In the genomic region with DNA sequence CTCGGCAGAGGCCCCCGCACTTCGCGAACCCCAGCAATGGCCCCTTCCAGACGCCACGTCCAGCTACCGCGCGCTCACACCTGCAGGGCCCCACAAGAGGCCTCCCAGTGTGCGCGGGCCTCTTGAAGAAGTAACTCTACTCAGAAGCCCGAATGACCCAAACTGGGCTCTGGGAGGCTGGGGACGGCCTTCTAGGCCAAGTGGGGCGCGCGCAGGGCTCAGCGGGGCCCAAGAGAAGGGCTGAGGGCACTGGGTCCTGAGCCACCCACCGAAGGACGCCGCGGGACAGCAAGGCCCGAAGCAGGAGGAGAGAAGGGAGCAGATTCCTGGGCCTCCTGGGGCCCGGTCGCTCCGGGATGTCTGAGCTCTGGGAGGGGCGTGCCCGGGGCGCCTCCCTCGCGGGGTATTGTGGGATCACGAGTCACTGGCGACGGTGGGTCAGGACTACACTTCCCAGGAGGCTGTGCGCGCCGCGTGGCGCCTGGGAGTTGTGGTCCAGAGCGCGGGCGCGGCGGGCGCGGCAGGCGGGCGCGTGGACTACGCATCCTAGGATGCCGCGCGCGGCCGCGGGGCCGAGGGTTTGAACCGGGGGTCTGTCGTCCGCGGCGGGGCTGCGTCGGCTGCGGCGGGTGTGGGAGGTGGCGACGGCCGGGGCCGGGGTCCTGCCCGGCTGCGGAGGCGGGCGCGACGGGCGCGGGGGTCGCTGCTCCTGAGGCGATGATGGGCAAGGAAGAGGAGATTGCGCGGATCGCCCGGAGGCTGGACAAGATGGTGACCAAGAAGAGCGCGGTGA, we compare ENCODE assay signal across 8 cellular contexts. TPM values are rescaled to one million over a fixed set of nuclear protein-coding genes. Genes with fewer than 3 reads are reported as not detected.
DNase-seq lines count a peak whose midpoint lies in the region; ATAC-seq and TF ChIP-seq lines count a peak whose summit lies in the region.

A gene (plus strand): TSS at position 603 of the 793 bp plus-strand sequence. CDS start 115 bp downstream, at position 718.

- H3K9me3 Mint-ChIP-seq in activated naive CD4-positive, alpha-beta T cell treated with anti-CD3 and anti-CD28 coated beads for 36 hours: no peaks in the 10 kb centered on the region

- H3K4me1 ChIP-seq in HEK293 (ENCODE audit: control insufficient read depth, insufficient read depth, low read length) (no peaks in the 10 kb centered on the region), gastroesophageal sphincter (peaks cover 0 to 48% (median 21%) of the 10 kb centered on the region in 3 donors)

- peaks cover 47% of the 10 kb centered on the region for H3K4me1 Mint-ChIP-seq in activated naive CD4-positive, alpha-beta T cell treated with anti-CD3 and anti-CD28 coated beads for 36 hours (ENCODE audit: low read depth)

- no peaks in the 10 kb centered on the region for H3K27me3 Mint-ChIP-seq in activated naive CD4-positive, alpha-beta T cell treated with anti-CD3 and anti-CD28 coated beads for 36 hours (ENCODE audit: low read depth)

- peak within 1 kb of the TSS; percentile 54 for H3K27ac Mint-ChIP-seq in activated naive CD4-positive, alpha-beta T cell treated with anti-CD3 and anti-CD28 coated beads for 36 hours

- H3K4me3 Mint-ChIP-seq in activated naive CD4-positive, alpha-beta T cell treated with anti-CD3 and anti-CD28 coated beads for 36 hours: peak within 1 kb of the TSS; percentile 89

- H3K36me3 ChIP-seq in HEK293 (ENCODE audit: control insufficient read depth in 2 of 2, insufficient read depth in 1 of 2, low read length in 2 of 2): no peaks in the 10 kb centered on the region
- H3K36me3 ChIP-seq in gastroesophageal sphincter: peaks cover 0 to 4% of the 10 kb centered on the region in 2 donors

- no peak for TF ChIP-seq EP300 in gastroesophageal sphincter (IDR thresholded peaks at IDR 0.05)

- CTCF ChIA-PET in HEK293 (lab: Yijun Ruan, JAX): interaction anchor here (0.6 to 1.5 kb wide), 7 partner anchors 8 to 299 kb away, joined by 3 to 5 read pairs (median 4); a partner anchor contains a TSS
- CTCF ChIA-PET in activated naive CD4-positive, alpha-beta T cell treated with anti-CD3 and anti-CD28 coated beads for 36 hours (lab: Charles Lee): interaction anchor here (0.9 to 1.4 kb wide), 5 partner anchors 9 to 82 kb away, joined by 3 to 5 read pairs (median 3); a partner anchor contains a TSS

- TF ChIP-seq POLR2A in gastroesophageal sphincter (IDR thresholded peaks at IDR 0.05): peak; percentile 74 to 84

- H3K9me3 ChIP-seq in HEK293 (ENCODE audit: control insufficient read depth, insufficient read depth, low read depth, low read length) (no peaks in the 10 kb centered on the region), gastroesophageal sphincter (no peaks in the 10 kb centered on the region)

- H3K27me3 ChIP-seq in gastroesophageal sphincter: peaks cover 6% of the 10 kb centered on the region

- H3K4me3 ChIP-seq in HEK293 (ENCODE audit: low read depth, low read length) (peak within 1 kb of the TSS; percentile 80), gastroesophageal sphincter (peak within 1 kb of the TSS; percentile 80 to 96)

- no peak for TF ChIP-seq CTCF in HEK293 (tag by site-specific recombination; IDR thresholded peaks at IDR 0.05)
- TF ChIP-seq CTCF in gastroesophageal sphincter (IDR thresholded peaks at IDR 0.05): peak in 1 of 4 experiments; percentile 34

- 20% methylated on average over 2 of the region's 85 CpGs; no CpG with 5 or more reads in 1 of the 2 donors for WGBS in gastroesophageal sphincter (ENCODE audit: low coverage in 1 of 2), 2 donors

- peak; percentile 97 for ATAC-seq in gastroesophageal sphincter

- intact Hi-C loops in activated naive CD4-positive, alpha-beta T cell treated with anti-CD3 and anti-CD28 coated beads for 36 hours (cut with micrococcal nuclease): loop anchor here (1.0 to 10.0 kb wide), 5 partner anchors 15 to 408 kb away; a partner anchor contains a TSS

- no peaks in the 10 kb centered on the region for H3K36me3 Mint-ChIP-seq in activated naive CD4-positive, alpha-beta T cell treated with anti-CD3 and anti-CD28 coated beads for 36 hours (ENCODE audit: low read depth)

- H3K27ac ChIP-seq in HEK293 (ENCODE audit: extremely low read depth, low read depth, low read length) (peak within 1 kb of the TSS; percentile 79), gastroesophageal sphincter (peak within 1 kb of the TSS; percentile 41 to 92 (median 87)), substantia nigra (ENCODE audit: low read depth, low read length, poor library complexity, severe bottlenecking) (peak within 1 kb of the TSS; percentile 91)

- DNase-seq in ELR (ENCODE audit: low read depth) (peak; percentile 98), MV-4-11 (lab: John Stamatoyannopoulos, UW) (peak; percentile 93), SK-N-DZ (ENCODE audit: low spot score) (peak; percentile 98), non-pigmented ciliary epithelial cell (ENCODE audit: low read depth) (peak; percentile 76), substantia nigra (lab: John Stamatoyannopoulos, UW) (peak; percentile 79 to 99 (median 96))
- peak; percentile 98 for DNase-seq in activated naive CD4-positive, alpha-beta T cell treated with anti-CD3 and anti-CD28 coated beads for 36 hours

- POLR2A ChIA-PET in HEK293 (lab: Yijun Ruan, JAX): interaction anchor here (0.6 to 1.5 kb wide), 13 partner anchors 9 to 421 kb away, joined by 3 to 16 read pairs (median 5); a partner anchor contains a TSS

TF ChIP-seq in HEK293, 187 proteins besides CTCF, POLR2A, EP300 and RAD21 (continues in another document):
- TF ChIP-seq ZNF837 (tag by site-specific recombination; IDR thresholded peaks at IDR 0.05) (no peak), ZNF677 (tag by site-specific recombination; IDR thresholded peaks at IDR 0.05) (peak; percentile 53; the same call in 1 of the 2 replicates), ZNF146 (tag by site-specific recombination; IDR thresholded peaks at IDR 0.05) (no peak), BCL11A (tag by site-specific recombination; IDR thresholded peaks at IDR 0.05; ENCODE audit: low read depth) (no peak), TRIM28 (IDR thresholded peaks at IDR 0.05; ENCODE audit: borderline replicate concordance, low read length) (no peak), YY1 (tag by site-specific recombination; IDR thresholded peaks at IDR 0.05) (peak; percentile 70), ZNF843 (tag by site-specific recombination; IDR thresholded peaks at IDR 0.05) (0 out of 2 replicates have a peak, but pooled peaks have one; percentile 10), SETDB1 (IDR thresholded peaks at IDR 0.05; ENCODE audit: insufficient read length, low read length) (no peak), ZNF24 (tag by site-specific recombination; IDR thresholded peaks at IDR 0.05) (no peak), ZNF155 (tag by site-specific recombination; IDR thresholded peaks at IDR 0.05) (no peak), ZNF140 (tag by site-specific recombination; IDR thresholded peaks at IDR 0.05) (no peak), KLF16 (tag by site-specific recombination; IDR thresholded peaks at IDR 0.05) (peak; percentile 50), ZBTB7A (tag by site-specific recombination; IDR thresholded peaks at IDR 0.05; ENCODE audit: low read depth) (peak; percentile 69; the same call in 1 of the 2 replicates), MEIS1 (CRISPR knock-in tag; IDR thresholded peaks at IDR 0.05; ENCODE audit: borderline replicate concordance) (no peak), SP2 (tag by site-specific recombination; IDR thresholded peaks at IDR 0.05) (peak; percentile 26; the same call in 1 of the 2 replicates), ZNF621 (tag by site-specific recombination; IDR thresholded peaks at IDR 0.05) (no peak), ZNF629 (tag by site-specific recombination; IDR thresholded peaks at IDR 0.05) (no peak; the same call in 1 of the 2 replicates), ZNF2 (tag by site-specific recombination; IDR thresholded peaks at IDR 0.05) (no peak), ZNF624 (tag by site-specific recombination; IDR thresholded peaks at IDR 0.05) (no peak)
- TF ChIP-seq, protein P1, sequence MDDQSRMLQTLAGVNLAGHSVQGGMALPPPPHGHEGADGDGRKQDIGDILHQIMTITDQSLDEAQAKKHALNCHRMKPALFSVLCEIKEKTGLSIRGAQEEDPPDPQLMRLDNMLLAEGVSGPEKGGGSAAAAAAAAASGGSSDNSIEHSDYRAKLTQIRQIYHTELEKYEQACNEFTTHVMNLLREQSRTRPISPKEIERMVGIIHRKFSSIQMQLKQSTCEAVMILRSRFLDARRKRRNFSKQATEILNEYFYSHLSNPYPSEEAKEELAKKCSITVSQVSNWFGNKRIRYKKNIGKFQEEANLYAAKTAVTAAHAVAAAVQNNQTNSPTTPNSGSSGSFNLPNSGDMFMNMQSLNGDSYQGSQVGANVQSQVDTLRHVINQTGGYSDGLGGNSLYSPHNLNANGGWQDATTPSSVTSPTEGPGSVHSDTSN (CRISPR knock-in tag; IDR thresholded peaks at IDR 0.05): no peak
- TF ChIP-seq, protein P2, sequence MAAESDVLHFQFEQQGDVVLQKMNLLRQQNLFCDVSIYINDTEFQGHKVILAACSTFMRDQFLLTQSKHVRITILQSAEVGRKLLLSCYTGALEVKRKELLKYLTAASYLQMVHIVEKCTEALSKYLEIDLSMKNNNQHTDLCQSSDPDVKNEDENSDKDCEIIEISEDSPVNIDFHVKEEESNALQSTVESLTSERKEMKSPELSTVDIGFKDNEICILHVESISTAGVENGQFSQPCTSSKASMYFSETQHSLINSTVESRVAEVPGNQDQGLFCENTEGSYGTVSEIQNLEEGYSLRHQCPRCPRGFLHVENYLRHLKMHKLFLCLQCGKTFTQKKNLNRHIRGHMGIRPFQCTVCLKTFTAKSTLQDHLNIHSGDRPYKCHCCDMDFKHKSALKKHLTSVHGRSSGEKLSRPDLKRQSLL (tag by site-specific recombination; IDR thresholded peaks at IDR 0.05): peak; percentile 72

RNA-seq across cellular contexts. Expression of the gene that starts here (rescaled TPM):
- polyA plus RNA-seq in SK-N-DZ (2014; cell fraction: cytosol; rRNA removed): 33.1 and 37.2 TPM in 2 replicates
- 164 and 170 TPM in 2 replicates for polyA plus RNA-seq in SK-N-DZ (2014; cell fraction: nucleus; rRNA removed)
- total RNA-seq in activated naive CD4-positive, alpha-beta T cell treated with anti-CD3 and anti-CD28 coated beads for 36 hours: 10 to 100 TPM; 16.7 to 18.2 TPM
- 10 to 100 TPM; 28.1 to 39.7 (median 33.6) TPM for total RNA-seq in gastroesophageal sphincter

Comparison
In these comparisons a context has a peak if more than half of its experiments do, and no peak if none do; other contexts are left out.
1. Peak in every context shown above with its lines: DNase-seq, ATAC-seq, H3K4me3 ChIP-seq and H3K27ac ChIP-seq.